ENCODE assay signal across 19 cellular contexts in the genomic region with DNA sequence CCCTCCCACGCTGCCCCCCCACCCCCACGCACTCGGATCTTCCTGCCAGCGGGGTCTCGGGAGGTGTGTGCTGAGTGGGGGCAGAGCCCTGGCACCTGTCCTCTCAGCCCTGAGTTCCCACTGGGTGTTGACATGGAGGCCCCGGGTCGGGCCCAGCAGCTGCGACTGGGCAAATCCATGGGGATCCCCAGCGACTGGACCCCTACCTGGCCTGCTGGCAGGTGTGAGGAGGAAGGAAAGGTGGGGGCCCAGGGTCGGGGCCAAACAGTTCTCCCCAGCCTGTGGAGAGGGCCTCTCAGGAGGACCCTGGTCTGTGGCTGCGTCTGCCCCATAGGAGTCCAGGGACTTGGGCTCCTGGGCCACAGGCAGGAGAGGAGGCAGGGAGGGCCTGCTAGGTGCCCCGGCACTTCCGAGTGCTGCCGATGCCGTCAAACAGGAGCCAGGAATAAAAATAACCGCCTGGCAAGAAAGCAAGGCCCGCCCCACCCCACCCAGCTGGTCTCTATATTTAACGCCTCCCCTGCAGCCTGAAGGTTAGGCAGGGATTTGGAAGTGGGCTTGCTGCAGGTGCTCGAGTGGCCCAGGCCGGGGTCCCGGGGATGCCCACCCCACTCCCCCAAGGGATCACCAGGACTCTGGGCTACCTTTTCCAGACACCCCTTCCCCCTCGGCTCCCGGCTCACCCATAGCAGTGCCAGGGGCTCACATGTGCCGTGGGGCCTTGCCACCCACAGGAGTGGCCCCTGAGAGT. TPM values are rescaled to one million over a fixed set of nuclear protein-coding genes. Genes with fewer than 3 reads are reported as not detected.
DNase-seq lines count a peak whose midpoint lies in the region; ATAC-seq and TF ChIP-seq lines count a peak whose summit lies in the region.
"Had no signal": no experiment of that assay in that cellular context is flagged by ENCODE, and none has a peak within 500 bp of the region (broad histone marks: within the 10 kb centered on the region; RNA-seq: fewer than 3 reads in every experiment).

No MANE protein-coding gene starts in this region.

- H3K9me3 Mint-ChIP-seq in progenitor cell of endocrine pancreas (ENCODE audit: low read depth) (peaks cover 5% of the 10 kb centered on the region), glutamatergic neuron (ENCODE audit: unreplicated experiment) (peaks cover 8% of the 10 kb centered on the region)
- H3K9me3 Mint-ChIP-seq: activated CD4-positive, alpha-beta memory T cell treated with anti-CD3 and anti-CD28 coated beads, Interleukin-2, amount 10 ng/mL, durations not matched to agents 7 days and 5 days had no signal

- RAD21 ChIA-PET in HCT116 (lab: Charles Lee; ENCODE audit: low non-redundant PET in 1 of 2, low total read pairs in 2 of 2, uncharacterized antibody in 2 of 2, unreplicated experiment in 2 of 2), result no interaction called here

- H3K4me2 ChIP-seq in HCT116 (ENCODE audit: low read length), result peak overlapping the region; percentile 95; the same call in 1 of the 2 replicates

- peaks cover 23 to 43% of the 10 kb centered on the region in 2 experiments for H3K4me1 ChIP-seq in HCT116 (ENCODE audit: control insufficient read depth in 1 of 2, insufficient read depth in 2 of 2, low read length in 2 of 2)

- BruUV-seq in HCT116 (replicated peaks; lab: Mats Ljungman, UMichigan), result no TSS peak

- ATAC-seq in HCT116 (no peak), Right ventricle myocardium superior (ENCODE audit: poor library complexity) (peak; percentile 40), GM21367 (IDR thresholded peaks at IDR 0.05; ENCODE audit: unreplicated experiment) (no peak)

- H3K4me1 Mint-ChIP-seq in progenitor cell of endocrine pancreas (ENCODE audit: low read depth), result peaks cover 1% of the 10 kb centered on the region
- H3K4me1 Mint-ChIP-seq in glutamatergic neuron (ENCODE audit: low read depth, unreplicated experiment), result peaks cover 2% of the 10 kb centered on the region

- no peak for TF ChIP-seq CTCF in HCT116 (IDR thresholded peaks at IDR 0.05 in 2 of 3, conservative IDR thresholded peaks at IDR 0.05 in 1 of 3; ENCODE audit: borderline replicate concordance in 1 of 3, insufficient read depth in 1 of 3, low read depth in 2 of 3, low read length in 2 of 3)
- no peak for TF ChIP-seq CTCF in progenitor cell of endocrine pancreas (IDR thresholded peaks at IDR 0.05; ENCODE audit: unreplicated experiment)
- TF ChIP-seq CTCF in glutamatergic neuron (IDR thresholded peaks at IDR 0.05; ENCODE audit: partially characterized antibody, unreplicated experiment), result no peak

- intact Hi-C loops in HCT116 (cut with micrococcal nuclease), result no loop called here
- intact Hi-C loops in Right ventricle myocardium superior (cut with DNase I), result no loop called here

- peaks cover 33% of the 10 kb centered on the region for H3K27me3 Mint-ChIP-seq in progenitor cell of endocrine pancreas
- H3K27me3 Mint-ChIP-seq in glutamatergic neuron (ENCODE audit: unreplicated experiment), result peaks cover 6% of the 10 kb centered on the region

- H3K9me3 ChIP-seq in HCT116 (ENCODE audit: control insufficient read depth in 1 of 2, insufficient read depth in 1 of 2, low read depth in 1 of 2, low read length in 2 of 2), result no peaks in the 10 kb centered on the region; a peak in 1 of 4 replicates

- CTCF ChIA-PET in HCT116 (lab: Charles Lee), result interaction anchor here (1.0 kb wide), 1 partner anchor 38 kb away, joined by 3 read pairs; no protein-coding TSS in a partner anchor

- H3K27ac Mint-ChIP-seq in progenitor cell of endocrine pancreas (no peak overlapping the region), glutamatergic neuron (ENCODE audit: unreplicated experiment) (no peak overlapping the region)
- H3K27ac Mint-ChIP-seq: activated CD4-positive, alpha-beta memory T cell treated with anti-CD3 and anti-CD28 coated beads, Interleukin-2, amount 10 ng/mL, durations not matched to agents 7 days and 5 days; T-cell had no signal

- peaks cover 33% of the 10 kb centered on the region for H3K79me2 ChIP-seq in HCT116 (ENCODE audit: insufficient read depth, low read length)

- no peak for TF ChIP-seq POLR2A in HCT116 (IDR thresholded peaks at IDR 0.05; ENCODE audit: borderline replicate concordance, extremely low read depth, insufficient read depth, insufficient read length)

- H2AFZ ChIP-seq in HCT116 (ENCODE audit: low read depth, low read length, poor library complexity, severe bottlenecking), result no peak overlapping the region

- H3K36me3 Mint-ChIP-seq in progenitor cell of endocrine pancreas (ENCODE audit: insufficient read depth) (no peaks in the 10 kb centered on the region), glutamatergic neuron (ENCODE audit: unreplicated experiment) (peaks cover 9% of the 10 kb centered on the region)

- TF ChIP-seq RAD21 in HCT116 (IDR thresholded peaks at IDR 0.05; ENCODE audit: low read depth), result no peak

- H3K36me3 ChIP-seq in HCT116 (ENCODE audit: control insufficient read depth in 1 of 2, insufficient read depth in 2 of 2, low read length in 2 of 2), result peaks cover 2 to 18% of the 10 kb centered on the region in 2 experiments; a peak in 1 of 4 replicates
- H3K36me3 ChIP-seq: tibial artery had no signal

- no peaks in the 10 kb centered on the region for H3K27me3 ChIP-seq in HCT116 (ENCODE audit: insufficient read depth, low read length)
- H3K27me3 ChIP-seq: BE2C had no signal

- peak overlapping the region; percentile 15; the same call in 1 of the 2 replicates for H3K27ac ChIP-seq in HCT116 (ENCODE audit: low read depth, low read length)
- H3K27ac ChIP-seq: skin epidermis, tibial artery had no signal

- DNase-seq in HCT116 (ENCODE audit: low read depth, low spot score), result no peak
- peak; percentile 61 for DNase-seq in Right ventricle myocardium superior
- peak; percentile 9 for DNase-seq in progenitor cell of endocrine pancreas (ENCODE audit: low spot score, unreplicated experiment)
- no peak for DNase-seq in glutamatergic neuron
- DNase-seq: activated CD4-positive, alpha-beta memory T cell treated with anti-CD3 and anti-CD28 coated beads, Interleukin-2, amount 10 ng/mL, durations not matched to agents 7 days and 5 days; activated T-cell treated with anti-CD3 and anti-CD28 coated beads, Interleukin-2, amount 50 U/mL, for 48 hours; effector memory CD4-positive, alpha-beta T cell; hypothalamus; Karpas-422; left cardiac atrium; NCI-H226; NK-92 treated with Interleukin-12 subunit alpha and Interleukin-12 subunit beta, amount 100 ng/mL, for 24 hours; occipital lobe; stimulated activated CD4-positive, alpha-beta T cell treated with anti-CD3 and anti-CD28 coated beads, Interleukin-4, amount 100 ng/mL, for 4 hours; T-cell; tibial artery had no signal

- H3K4me3 Mint-ChIP-seq in progenitor cell of endocrine pancreas (ENCODE audit: low read depth), result no peak overlapping the region
- no peak overlapping the region for H3K4me3 Mint-ChIP-seq in glutamatergic neuron (ENCODE audit: unreplicated experiment)
- H3K4me3 Mint-ChIP-seq: activated CD4-positive, alpha-beta memory T cell treated with anti-CD3 and anti-CD28 coated beads, Interleukin-2, amount 10 ng/mL, durations not matched to agents 7 days and 5 days had no signal

- H3K9me2 ChIP-seq in HCT116 (ENCODE audit: insufficient read depth), result no peaks in the 10 kb centered on the region

- no peaks in the 10 kb centered on the region for H4K20me1 ChIP-seq in HCT116 (ENCODE audit: insufficient read depth)

- POLR2A ChIA-PET in HCT116 (lab: Charles Lee), result no interaction called here

- H3K9ac ChIP-seq in HCT116 (ENCODE audit: low read length), result no peak overlapping the region

- no peak overlapping the region for H3K4me3 ChIP-seq in HCT116 (replicated peaks in 1 of 2; ENCODE audit: low read depth in 1 of 2, low read length in 2 of 2)
- H3K4me3 ChIP-seq: tibial artery had no signal

TF ChIP-seq in HCT116, 20 proteins besides CTCF, POLR2A, EP300 and RAD21:
- TF ChIP-seq EZH2phosphoT487 (IDR thresholded peaks at IDR 0.05; ENCODE audit: borderline replicate concordance), result no peak
- no peak for TF ChIP-seq JUND (IDR thresholded peaks at IDR 0.05)
- TF ChIP-seq CBX3 (IDR thresholded peaks at IDR 0.05; ENCODE audit: low read depth), result no peak
- no peak for TF ChIP-seq ATF3 (IDR thresholded peaks at IDR 0.05)
- no peak for TF ChIP-seq ZFX (IDR thresholded peaks at IDR 0.05)
- TF ChIP-seq, protein P1, sequence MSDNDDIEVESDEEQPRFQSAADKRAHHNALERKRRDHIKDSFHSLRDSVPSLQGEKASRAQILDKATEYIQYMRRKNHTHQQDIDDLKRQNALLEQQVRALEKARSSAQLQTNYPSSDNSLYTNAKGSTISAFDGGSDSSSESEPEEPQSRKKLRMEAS (IDR thresholded peaks at IDR 0.05), result no peak
- no peak for TF ChIP-seq SIN3A (IDR thresholded peaks at IDR 0.05; ENCODE audit: low read depth)
- TF ChIP-seq SRF (IDR thresholded peaks at IDR 0.05; ENCODE audit: low read depth), result no peak

RNA-seq across cellular contexts. Expression of gene EEF1A2, which starts 1.4 kb away (rescaled TPM):
- 454 TPM for total RNA-seq in HCT116 (2021; ENCODE audit: unreplicated experiment)
- polyA plus RNA-seq in HCT116 (2012), result 682 and 834 TPM in 2 replicates
- 1,229 TPM for total RNA-seq in Right ventricle myocardium superior
- total RNA-seq in progenitor cell of endocrine pancreas, result 11.0 and 11.8 TPM in 2 replicates
- 55.3 TPM for total RNA-seq in glutamatergic neuron (ENCODE audit: unreplicated experiment)

RNA-seq across cellular contexts. Expression of gene PPDPF, which starts 20.2 kb away (rescaled TPM):
- total RNA-seq in HCT116 (2021; ENCODE audit: unreplicated experiment), result 346 TPM
- polyA plus RNA-seq in HCT116 (2012), result 308 and 356 TPM in 2 replicates
- 246 TPM for total RNA-seq in Right ventricle myocardium superior
- 340 and 374 TPM in 2 replicates for total RNA-seq in progenitor cell of endocrine pancreas
- 293 TPM for total RNA-seq in glutamatergic neuron (ENCODE audit: unreplicated experiment)

RNA-seq across cellular contexts. Expression of gene KCNQ2, which starts 27.9 kb away (rescaled TPM):
- total RNA-seq in HCT116 (2021; ENCODE audit: unreplicated experiment) (86.5 TPM), Right ventricle myocardium superior (0.89 TPM), progenitor cell of endocrine pancreas (14.6 and 15.6 TPM in 2 replicates), glutamatergic neuron (ENCODE audit: unreplicated experiment) (354 TPM)
- 73.4 and 85.6 TPM in 2 replicates for polyA plus RNA-seq in HCT116 (2012)
- total RNA-seq: activated CD4-positive, alpha-beta memory T cell treated with anti-CD3 and anti-CD28 coated beads, Interleukin-2, amount 10 ng/mL, durations not matched to agents 7 days and 5 days had no signal

RNA-seq across cellular contexts. Expression of gene PTK6, which starts 36.9 kb away (rescaled TPM):
- total RNA-seq in HCT116 (2021; ENCODE audit: unreplicated experiment), result 6.7 TPM
- 7.2 and 8.0 TPM in 2 replicates for polyA plus RNA-seq in HCT116 (2012)
- total RNA-seq in Right ventricle myocardium superior, result 0.13 TPM
- 0.29 and 0.31 TPM in 2 replicates for total RNA-seq in progenitor cell of endocrine pancreas
- total RNA-seq in glutamatergic neuron (ENCODE audit: unreplicated experiment), result 0.17 TPM

RNA-seq across cellular contexts. Expression of gene SRMS, which starts 47.2 kb away (rescaled TPM):
- total RNA-seq in HCT116 (2021; ENCODE audit: unreplicated experiment) (3.2 TPM), Right ventricle myocardium superior (not detected), progenitor cell of endocrine pancreas (not detected in 2 replicates), glutamatergic neuron (ENCODE audit: unreplicated experiment) (not detected)
- 1.8 and 2.5 TPM in 2 replicates for polyA plus RNA-seq in HCT116 (2012)
- total RNA-seq: activated CD4-positive, alpha-beta memory T cell treated with anti-CD3 and anti-CD28 coated beads, Interleukin-2, amount 10 ng/mL, durations not matched to agents 7 days and 5 days; left cardiac atrium; occipital lobe; T-cell had no signal

Comparison
In these comparisons a context has a peak if more than half of its experiments do, and no peak if none do; other contexts are left out.
1. DNase-seq: peak in Right ventricle myocardium superior (single experiment) and progenitor cell of endocrine pancreas (single experiment); none in HCT116 (single experiment) and glutamatergic neuron (single experiment).